ENCODE assay signal across 1 cellular context in genomic region chr3:5187152-5187919, GRCh38.
A peak's percentile ranks its signal among the peaks of the same experiment; 100 is the strongest.
TF ChIP-seq lines count a peak whose summit lies in the region.

TSS of gene EDEM1 (plus strand) at chr3:5187707. CDS start at chr3:5187806, 99 bp downstream.

TF ChIP-seq in HepG2, 621 proteins besides CTCF, POLR2A, EP300 and RAD21 (continued from another document):
- TF ChIP-seq RBM39 (IDR thresholded peaks at IDR 0.05; ENCODE audit: low read depth, low read length, poor library complexity, severe bottlenecking) (peak; percentile 70), GPBP1L1 (CRISPR knock-in tag; IDR thresholded peaks at IDR 0.05) (no peak), PRDM15 (CRISPR knock-in tag; IDR thresholded peaks at IDR 0.05) (no peak), E2F2 (CRISPR knock-in tag; IDR thresholded peaks at IDR 0.05; ENCODE audit: borderline replicate concordance) (no peak), HOXA5 (CRISPR knock-in tag; IDR thresholded peaks at IDR 0.05) (no peak), ZNF484 (CRISPR knock-in tag; IDR thresholded peaks at IDR 0.05; ENCODE audit: borderline replicate concordance, low read depth) (no peak), ZNF773 (CRISPR knock-in tag; IDR thresholded peaks at IDR 0.05; ENCODE audit: borderline replicate concordance) (no peak), ZNF44 (CRISPR knock-in tag; IDR thresholded peaks at IDR 0.05) (no peak), FOXM1 (CRISPR knock-in tag; IDR thresholded peaks at IDR 0.05) (no peak), ZNF510 (CRISPR knock-in tag; IDR thresholded peaks at IDR 0.05; ENCODE audit: low read depth) (no peak), ZNF674 (CRISPR knock-in tag; IDR thresholded peaks at IDR 0.05; ENCODE audit: low read depth) (no peak), SAP130 (CRISPR knock-in tag; IDR thresholded peaks at IDR 0.05; ENCODE audit: low read depth) (peak; percentile 85), ZNF205 (CRISPR knock-in tag; IDR thresholded peaks at IDR 0.05) (no peak), ZNF558 (CRISPR knock-in tag; IDR thresholded peaks at IDR 0.05; ENCODE audit: borderline replicate concordance) (0 out of 2 replicates have a peak, but pooled peaks have one; percentile 2), SALL2 (CRISPR knock-in tag; IDR thresholded peaks at IDR 0.05) (no peak), TBL1XR1 (IDR thresholded peaks at IDR 0.05; ENCODE audit: borderline replicate concordance, low read length, partially characterized antibody) (no peak), ZNF615 (CRISPR knock-in tag; IDR thresholded peaks at IDR 0.05; ENCODE audit: borderline replicate concordance) (no peak), MED8 (CRISPR knock-in tag; IDR thresholded peaks at IDR 0.05; ENCODE audit: insufficient replicate concordance) (no peak), ZNF598 (CRISPR knock-in tag; IDR thresholded peaks at IDR 0.05; ENCODE audit: borderline replicate concordance) (no peak), ZNF597 (CRISPR knock-in tag; IDR thresholded peaks at IDR 0.05) (no peak), NCOR1 (IDR thresholded peaks at IDR 0.05; ENCODE audit: borderline replicate concordance, low read length) (no peak; the same call in 1 of the 2 replicates), TCF7 (IDR thresholded peaks at IDR 0.05; ENCODE audit: low read depth) (no peak), TEF (CRISPR knock-in tag; IDR thresholded peaks at IDR 0.05) (no peak), ZNF772 (CRISPR knock-in tag; IDR thresholded peaks at IDR 0.05) (no peak), NCOA2 (CRISPR knock-in tag; IDR thresholded peaks at IDR 0.05) (no peak), ONECUT2 (CRISPR knock-in tag; IDR thresholded peaks at IDR 0.05) (no peak), ZFP41 (CRISPR knock-in tag; IDR thresholded peaks at IDR 0.05; ENCODE audit: borderline replicate concordance) (no peak), SRSF1 (optimal IDR thresholded peaks at IDR 0.05; ENCODE audit: low read depth, low read length) (no peak)
TF ChIP-seq in HepG2: peak in this region for 139.
